ENCODE assay signal across 16 cellular contexts in genomic region chr2:1238571-1239138, GRCh38.
DNase-seq lines count a peak whose midpoint lies in the region; ATAC-seq, FAIRE-seq and TF ChIP-seq lines count a peak whose summit lies in the region.
"Had no signal": no experiment of that assay in that cellular context is flagged by ENCODE, and none has a peak within 500 bp of the region (broad histone marks: within the 10 kb centered on the region; RNA-seq: fewer than 3 reads in every experiment).

No MANE protein-coding gene starts in this region.

- H3K36me3 ChIP-seq in GM23338 (ENCODE audit: insufficient read depth) = no peaks in the 10 kb centered on the region
- no peaks in the 10 kb centered on the region for H3K36me3 ChIP-seq in H1 (ENCODE audit: control insufficient read depth in 2 of 4, insufficient read depth in 4 of 4, low read length in 3 of 4)
- H3K36me3 ChIP-seq in trophoblast cell (ENCODE audit: control insufficient read depth in 1 of 2, insufficient read depth in 2 of 2, low read length in 2 of 2) = no peaks in the 10 kb centered on the region

- H3K23me2 ChIP-seq in H1 (ENCODE audit: low read depth, low read length) = no peaks in the 10 kb centered on the region

- DNase-seq in GM23338 (ENCODE audit: low spot score) (no peak), H1 (ENCODE audit: low read depth in 1 of 2, low spot score in 2 of 2) (no peak), trophoblast cell (no peak), SIG-M5 (lab: John Stamatoyannopoulos, UW) (no peak)
- no peak for DNase-seq in activated CD4-positive, alpha-beta T cell treated with anti-CD3 and anti-CD28 coated beads, Interleukin-2, amount 50 U/mL, for 4 hours
- no peak for DNase-seq in activated CD8-positive, alpha-beta memory T cell treated with anti-CD3 and anti-CD28 coated beads, Interleukin-2, amount 50 U/mL, for 48 hours
- DNase-seq: C1 segment of cervical spinal cord; Calu3; CD4-positive, alpha-beta T cell; DMS 273 treated with DMSO at 0.1 percent for 48 hours; GM23248; H9; KG1 had no signal

- no peak overlapping the region for H3K23ac ChIP-seq in H1 (ENCODE audit: insufficient read length)
- no peak overlapping the region for H3K23ac ChIP-seq in trophoblast cell (ENCODE audit: low read length)

- H3K9ac ChIP-seq in H1 (replicated peaks in 1 of 4; ENCODE audit: extremely low read depth in 1 of 4, low read depth in 3 of 4, low read length in 3 of 4) (no peak overlapping the region), trophoblast cell (ENCODE audit: low read length) (no peak overlapping the region)
- H3K9ac ChIP-seq: GM23248 had no signal

- H2AFZ ChIP-seq in GM23338 (no peak overlapping the region), H1 (ENCODE audit: low read length) (no peak overlapping the region), trophoblast cell (ENCODE audit: insufficient read depth, low read length, poor library complexity) (no peak overlapping the region)
- H2AFZ ChIP-seq: GM23248 had no signal

- CTCF ChIA-PET in H1 (lab: Charles Lee; ENCODE audit: partially characterized antibody) = no interaction called here

- H3K4ac ChIP-seq in H1 (replicated peaks; ENCODE audit: insufficient read length, low read depth, low read length) (no peak overlapping the region), trophoblast cell (ENCODE audit: low read depth, low read length) (no peak overlapping the region)

- H3K4me3 Mint-ChIP-seq in GM23338 = no peak overlapping the region
- H3K4me3 Mint-ChIP-seq: CD4-positive, alpha-beta T cell; H9; IgD-negative memory B cell had no signal

- H3K79me1 ChIP-seq in H1 (ENCODE audit: low read depth, low read length) (no peaks in the 10 kb centered on the region), trophoblast cell (ENCODE audit: low read length) (no peaks in the 10 kb centered on the region)

- H3K79me2 ChIP-seq in GM23338 (replicated peaks; ENCODE audit: insufficient read depth) = no peaks in the 10 kb centered on the region
- no peaks in the 10 kb centered on the region for H3K79me2 ChIP-seq in H1 (ENCODE audit: control insufficient read depth in 1 of 2, insufficient read depth in 2 of 2, low read length in 2 of 2)
- no peaks in the 10 kb centered on the region for H3K79me2 ChIP-seq in trophoblast cell (ENCODE audit: control insufficient read depth, insufficient read depth, low read length, poor library complexity)

- H3K18ac ChIP-seq in H1 (ENCODE audit: extremely low read depth, low read length) (no peak overlapping the region), trophoblast cell (ENCODE audit: low read length) (no peak overlapping the region)

- POLR2A ChIA-PET in H1 (lab: Charles Lee; ENCODE audit: partially characterized antibody) = no interaction called here

- no peak for TF ChIP-seq RAD21 in H1 (IDR thresholded peaks at IDR 0.05 in 1 of 2, conservative IDR thresholded peaks at IDR 0.05 in 1 of 2; ENCODE audit: low read depth in 2 of 2, low read length in 2 of 2)

- H4K8ac ChIP-seq in H1 (ENCODE audit: extremely low read depth, insufficient read depth, low read length) (0 out of 2 replicates have a peak overlapping the region, but pooled peaks have one; percentile 18), trophoblast cell (ENCODE audit: low read depth, low read length) (no peak overlapping the region)

- no peak overlapping the region for H2BK20ac ChIP-seq in H1 (ENCODE audit: low read length)

- no peaks in the 10 kb centered on the region for H3K9me3 Mint-ChIP-seq in GM23338
- H3K9me3 Mint-ChIP-seq: CD4-positive, alpha-beta T cell; H9; IgD-negative memory B cell had no signal

- no peak overlapping the region for H3K56ac ChIP-seq in H1 (replicated peaks; ENCODE audit: insufficient read length, low read depth, low read length)

- H2BK5ac ChIP-seq in H1 (ENCODE audit: low read depth, low read length) (no peak overlapping the region), trophoblast cell (ENCODE audit: low read depth, low read length, poor library complexity) (no peak overlapping the region)

- FAIRE-seq in H1 (lab: Jason Lieb, UNC) = no peak
- FAIRE-seq: GM12878 had no signal

- no peaks in the 10 kb centered on the region for H3F3A ChIP-seq in GM23338 (replicated peaks; ENCODE audit: low read depth)

- ATAC-seq in GM23338 (peak; percentile 37; the same call in 2 of the 3 replicates), GM21619 (IDR thresholded peaks at IDR 0.05; ENCODE audit: unreplicated experiment) (no peak)
- ATAC-seq: GM12878 had no signal

- H2BK15ac ChIP-seq in H1 (ENCODE audit: low read length) = no peak overlapping the region

- no peak overlapping the region for H4K12ac ChIP-seq in trophoblast cell (ENCODE audit: low read depth, low read length)

- TF ChIP-seq EP300 in H1 (IDR thresholded peaks at IDR 0.05; ENCODE audit: borderline replicate concordance in 1 of 2, low read depth in 2 of 2, low read length in 2 of 2) = no peak

- no peak overlapping the region for H4K5ac ChIP-seq in H1 (ENCODE audit: insufficient read length, low read depth, low read length)

- H3K9me2 ChIP-seq in GM23338 (ENCODE audit: insufficient read depth) = no peaks in the 10 kb centered on the region

- no peaks in the 10 kb centered on the region for H3K36me3 Mint-ChIP-seq in GM23338 (ENCODE audit: low read depth)
- H3K36me3 Mint-ChIP-seq: IgD-negative memory B cell had no signal

- H2BK120ac ChIP-seq in H1 (replicated peaks; ENCODE audit: low read depth, low read length) (no peak overlapping the region), trophoblast cell (ENCODE audit: insufficient read depth, low read length, poor library complexity) (no peak overlapping the region)

- H3K27me3 Mint-ChIP-seq in GM23338 (ENCODE audit: insufficient read depth, low read depth, poor library complexity) = peaks cover 7% of the 10 kb centered on the region

- no peak overlapping the region for H3K27ac ChIP-seq in GM23338 (ENCODE audit: low read depth)
- H3K27ac ChIP-seq in H1 (ENCODE audit: low read depth, low read length) = no peak overlapping the region
- H3K27ac ChIP-seq in trophoblast cell (ENCODE audit: low read depth, low read length) = no peak overlapping the region
- H3K27ac ChIP-seq: GM23248 had no signal

- no peak for TF ChIP-seq POLR2A in H1 (IDR thresholded peaks at IDR 0.05; ENCODE audit: control extremely low read depth in 1 of 2, low read depth in 2 of 2, low read length in 2 of 2)

- H3K4me3 ChIP-seq in GM23338 (no peak overlapping the region), H1 (ENCODE audit: extremely low read depth in 1 of 4, insufficient read depth in 2 of 4, low read depth in 3 of 4, low read length in 4 of 4) (no peak overlapping the region), trophoblast cell (ENCODE audit: low read depth, low read length) (peak overlapping the region; percentile 54)
- H3K4me3 ChIP-seq: GM12878, GM23248 had no signal

- no peak overlapping the region for H3K4me2 ChIP-seq in GM23338
- H3K4me2 ChIP-seq in H1 (ENCODE audit: insufficient read depth in 1 of 2, low read depth in 2 of 2, low read length in 2 of 2) = no peak overlapping the region
- no peak overlapping the region for H3K4me2 ChIP-seq in trophoblast cell (ENCODE audit: low read length)

- H4K20me1 ChIP-seq in GM23338 (replicated peaks; ENCODE audit: insufficient read depth) = no peaks in the 10 kb centered on the region
- H4K20me1 ChIP-seq in H1 (replicated peaks in 1 of 2; ENCODE audit: control insufficient read depth in 1 of 2, insufficient read depth in 2 of 2, low read length in 2 of 2) = no peaks in the 10 kb centered on the region

- H3K27me3 ChIP-seq in GM23338 (ENCODE audit: insufficient read depth) = no peaks in the 10 kb centered on the region
- no peaks in the 10 kb centered on the region; a peak in 2 of 7 replicates for H3K27me3 ChIP-seq in H1 (replicated peaks in 1 of 4; ENCODE audit: control insufficient read depth in 3 of 4, extremely low read depth in 1 of 4, insufficient read depth in 3 of 4, low read length in 3 of 4)
- no peaks in the 10 kb centered on the region for H3K27me3 ChIP-seq in trophoblast cell (ENCODE audit: insufficient read depth, low read length)

- H2BK12ac ChIP-seq in H1 (ENCODE audit: low read depth, low read length) (no peak overlapping the region), trophoblast cell (ENCODE audit: low read length) (no peak overlapping the region)

- no peak overlapping the region for H2AK5ac ChIP-seq in H1 (ENCODE audit: low read depth, low read length)
- H2AK5ac ChIP-seq in trophoblast cell (ENCODE audit: low read length) = no peak overlapping the region

- no peak overlapping the region for H3K14ac ChIP-seq in H1 (ENCODE audit: insufficient read length)
- H3K14ac ChIP-seq in trophoblast cell (ENCODE audit: low read length) = no peak overlapping the region

- WGBS in H1 (ENCODE audit: extremely low coverage in 1 of 2, insufficient coverage in 1 of 2, insufficient read length in 1 of 2, insufficient replicate concordance in 2 of 2, low coverage in 1 of 2, low lambda C conversion rate in 2 of 2, missing lambda C conversion rate in 1 of 2), 2 experiments = 93 to 100% methylated on average over 1 to 15 of the region's 15 CpGs
- 100% methylated on average over 3 of the region's 15 CpGs for WGBS in trophoblast cell (ENCODE audit: extremely low coverage, insufficient coverage, insufficient read length)

- TF ChIP-seq CTCF in GM23338 (conservative IDR thresholded peaks at IDR 0.05; ENCODE audit: low read depth in 2 of 2) (no peak), H1 (IDR thresholded peaks at IDR 0.05; ENCODE audit: control extremely low read depth in 1 of 3, insufficient read depth in 1 of 3, low read depth in 1 of 3, low read length in 3 of 3) (no peak)

- H3K4me1 Mint-ChIP-seq in GM23338 = peaks cover 9% of the 10 kb centered on the region

- no peak overlapping the region for H3K27ac Mint-ChIP-seq in GM23338
- H3K27ac Mint-ChIP-seq: CD4-positive, alpha-beta T cell; IgD-negative memory B cell had no signal

- H3K9me3 ChIP-seq in H1 (ENCODE audit: insufficient read depth in 2 of 2, low read depth in 1 of 2, low read length in 1 of 2) (no peaks in the 10 kb centered on the region), trophoblast cell (ENCODE audit: insufficient read depth, low read depth, low read length) (peaks cover 2% of the 10 kb centered on the region)

- H4K91ac ChIP-seq in H1 (replicated peaks; ENCODE audit: insufficient read length, low read length) (no peak overlapping the region), trophoblast cell (ENCODE audit: low read depth, low read length) (no peak overlapping the region)

- H3K4me1 ChIP-seq in GM23338 (ENCODE audit: insufficient read depth) (no peaks in the 10 kb centered on the region; the same call in 1 of the 2 replicates), H1 (replicated peaks in 1 of 4; ENCODE audit: control insufficient read depth in 3 of 4, insufficient read depth in 4 of 4, low read length in 3 of 4) (peaks cover 0 to 3% (median 1%) of the 10 kb centered on the region in 4 experiments; a peak in 2 of 7 replicates), trophoblast cell (ENCODE audit: control insufficient read depth in 1 of 2, insufficient read depth in 2 of 2, low read length in 2 of 2) (no peaks in the 10 kb centered on the region)

TF ChIP-seq in GM23338, 12 proteins besides CTCF, POLR2A, EP300 and RAD21 (continues in another document):
- no peak for TF ChIP-seq EZH2 (IDR thresholded peaks at IDR 0.05; ENCODE audit: low read depth, unreplicated experiment)

TF ChIP-seq in H1, 55 proteins besides CTCF, POLR2A, EP300 and RAD21 (continues in another document):
- no peak for TF ChIP-seq TBP (IDR thresholded peaks at IDR 0.05; ENCODE audit: low read depth, low read length)
- no peak for TF ChIP-seq RBBP5 (IDR thresholded peaks at IDR 0.05; ENCODE audit: borderline replicate concordance, low read depth, low read length)
- no peak for TF ChIP-seq TEAD4 (IDR thresholded peaks at IDR 0.05; ENCODE audit: low read depth, low read length)
